In the genomic region with DNA sequence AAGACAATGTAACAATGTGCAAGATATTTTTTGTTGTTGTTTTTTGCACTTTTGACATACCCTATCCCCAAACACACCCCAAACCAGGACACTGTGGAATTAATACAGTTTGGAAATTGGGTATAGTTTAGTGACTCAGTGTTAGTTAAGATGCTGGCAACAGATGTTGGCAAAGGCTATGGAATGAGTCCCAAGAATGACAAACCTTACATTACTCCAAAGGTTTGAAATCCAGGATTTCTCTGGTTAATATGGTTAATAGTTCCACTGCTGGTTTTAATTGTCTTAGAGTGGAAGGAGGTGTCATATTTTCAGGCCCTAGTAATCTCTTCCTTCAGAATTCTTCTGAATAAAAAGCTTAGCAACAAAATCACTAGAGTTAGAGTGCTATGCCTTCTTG, we compare ENCODE assay signal across 8 cellular contexts. TPM values are rescaled to one million over a fixed set of nuclear protein-coding genes. Genes with fewer than 3 reads are reported as not detected.
DNase-seq lines count a peak whose midpoint lies in the region; ATAC-seq, FAIRE-seq and TF ChIP-seq lines count a peak whose summit lies in the region.

No MANE protein-coding gene starts in this region.

- no peaks in the 10 kb centered on the region for H3K9me3 ChIP-seq in A549
- H3K9me3 ChIP-seq in astrocyte (ENCODE audit: insufficient read depth, low read depth, low read length) = no peaks in the 10 kb centered on the region

- H3K36me3 ChIP-seq in astrocyte (ENCODE audit: insufficient read depth, low read length) = no peaks in the 10 kb centered on the region

- H3K27ac ChIP-seq in A549 (peak overlapping the region; percentile 54 to 79; a peak in 4 of 6 replicates), astrocyte (ENCODE audit: low read depth, low read length) (peak overlapping the region; percentile 100)

- POLR2A ChIA-PET in A549 (lab: Yijun Ruan, JAX) = no interaction called here

- no peak for ATAC-seq in A549
- no peak for ATAC-seq in memory B cell (ENCODE audit: low read depth)
- ATAC-seq in GM18907 (IDR thresholded peaks at IDR 0.05; ENCODE audit: unreplicated experiment) = no peak

- FAIRE-seq in A549 (lab: Jason Lieb, UNC) = no peak
- peak; percentile 60 for FAIRE-seq in astrocyte (lab: Jason Lieb, UNC)

- H3K4me3 ChIP-seq in A549 (no peak overlapping the region), HFF-Myc (replicated peaks; ENCODE audit: low read depth, low read length) (peak overlapping the region; percentile 32), astrocyte (ENCODE audit: insufficient read depth, low read depth, low read length) (no peak overlapping the region)

- H3K4me3 Mint-ChIP-seq in astrocyte (ENCODE audit: unreplicated experiment) (peak overlapping the region; percentile 2), memory B cell (peak overlapping the region; percentile 89)

- TF ChIP-seq POLR2A in A549 (IDR thresholded peaks at IDR 0.05; ENCODE audit: low read length) = no peak

- H3K27me3 Mint-ChIP-seq in astrocyte (ENCODE audit: low read depth, unreplicated experiment) (no peaks in the 10 kb centered on the region), memory B cell (no peaks in the 10 kb centered on the region)

- H3K79me2 ChIP-seq in astrocyte (ENCODE audit: insufficient read depth, low read length) = peaks cover 10% of the 10 kb centered on the region

- H3K27me3 ChIP-seq in astrocyte (ENCODE audit: insufficient read depth, low read length) = no peaks in the 10 kb centered on the region

- H3K4me1 Mint-ChIP-seq in astrocyte (ENCODE audit: low read depth, unreplicated experiment) = peaks cover 29% of the 10 kb centered on the region
- peaks cover 22% of the 10 kb centered on the region for H3K4me1 Mint-ChIP-seq in memory B cell

- DNase-seq in A549 (ENCODE audit: low read depth in 1 of 2, low spot score in 1 of 2) = no peak
- no peak for DNase-seq in HFF-Myc (ENCODE audit: extremely low read depth, low read depth)
- peak; percentile 74 for DNase-seq in astrocyte (ENCODE audit: low read depth)
- DNase-seq in memory B cell (ENCODE audit: low spot score in 2 of 2) = no peak
- no peak for DNase-seq in SIG-M5 treated with dmso at 0.1 percent for 504 hours (lab: John Stamatoyannopoulos, UW; ENCODE audit: unreplicated experiment)
- no peak for DNase-seq in NOMO-1 (lab: John Stamatoyannopoulos, UW; ENCODE audit: unreplicated experiment in 2 of 2)
- no peak for DNase-seq in amygdala (lab: John Stamatoyannopoulos, UW)

- no peak overlapping the region for H2AFZ ChIP-seq in astrocyte (ENCODE audit: low read depth, low read length)

- H3K27ac Mint-ChIP-seq in astrocyte (ENCODE audit: unreplicated experiment) (no peak overlapping the region), memory B cell (peak overlapping the region; percentile 100)

- H3K36me3 Mint-ChIP-seq in astrocyte (ENCODE audit: low read depth, unreplicated experiment) = no peaks in the 10 kb centered on the region
- peaks cover 6% of the 10 kb centered on the region for H3K36me3 Mint-ChIP-seq in memory B cell

- H3K9me3 Mint-ChIP-seq in astrocyte (ENCODE audit: unreplicated experiment) (no peaks in the 10 kb centered on the region), memory B cell (no peaks in the 10 kb centered on the region)

- peaks cover 44% of the 10 kb centered on the region for H3K4me1 ChIP-seq in A549
- peaks cover 29% of the 10 kb centered on the region for H3K4me1 ChIP-seq in astrocyte (ENCODE audit: insufficient read depth, low read length)

- TF ChIP-seq CTCF in A549 (IDR thresholded peaks at IDR 0.05) (no peak), HFF-Myc (IDR thresholded peaks at IDR 0.05; ENCODE audit: low read depth, low read length, missing control alignments) (no peak), astrocyte (IDR thresholded peaks at IDR 0.05; ENCODE audit: insufficient read depth, low read depth, low read length) (no peak)

- H3K9ac ChIP-seq in astrocyte (ENCODE audit: low read length) = peak overlapping the region; percentile 6

- CTCF ChIA-PET in A549 (lab: Yijun Ruan, JAX) = interaction anchor here (0.8 kb wide), 1 partner anchor 326 kb away, joined by 3 read pairs; no protein-coding TSS in a partner anchor

- TF ChIP-seq RAD21 in A549 (conservative IDR thresholded peaks at IDR 0.05 in 1 of 2, IDR thresholded peaks at IDR 0.05 in 1 of 2) = no peak

- H4K20me1 ChIP-seq in astrocyte (ENCODE audit: insufficient read depth, low read length) = peaks cover 2% of the 10 kb centered on the region

- TF ChIP-seq EP300 in A549 (IDR thresholded peaks at IDR 0.05) = no peak

- H3K4me2 ChIP-seq in A549 = peak overlapping the region; percentile 61; the same call in 2 of the 3 replicates
- peak overlapping the region; percentile 91 for H3K4me2 ChIP-seq in astrocyte (ENCODE audit: low read length)

TF ChIP-seq in A549, 52 proteins besides CTCF, POLR2A, EP300 and RAD21:
- no peak for TF ChIP-seq FOSB (CRISPR knock-in tag; IDR thresholded peaks at IDR 0.05)
- no peak for TF ChIP-seq MAFK (IDR thresholded peaks at IDR 0.05; ENCODE audit: partially characterized antibody)
- TF ChIP-seq, protein P1, sequence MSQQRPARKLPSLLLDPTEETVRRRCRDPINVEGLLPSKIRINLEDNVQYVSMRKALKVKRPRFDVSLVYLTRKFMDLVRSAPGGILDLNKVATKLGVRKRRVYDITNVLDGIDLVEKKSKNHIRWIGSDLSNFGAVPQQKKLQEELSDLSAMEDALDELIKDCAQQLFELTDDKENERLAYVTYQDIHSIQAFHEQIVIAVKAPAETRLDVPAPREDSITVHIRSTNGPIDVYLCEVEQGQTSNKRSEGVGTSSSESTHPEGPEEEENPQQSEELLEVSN (IDR thresholded peaks at IDR 0.05; ENCODE audit: borderline replicate concordance, low read depth) = no peak
- no peak for TF ChIP-seq CEBPB (IDR thresholded peaks at IDR 0.05)
- TF ChIP-seq ZC3H11A (IDR thresholded peaks at IDR 0.05) = no peak
- no peak for TF ChIP-seq ESRRA (IDR thresholded peaks at IDR 0.05; ENCODE audit: borderline replicate concordance, low read length)
- no peak for TF ChIP-seq JUNB (IDR thresholded peaks at IDR 0.05)
- TF ChIP-seq NPAS2 (CRISPR knock-in tag; IDR thresholded peaks at IDR 0.05; ENCODE audit: borderline replicate concordance) = no peak
- no peak for TF ChIP-seq BHLHE40 (IDR thresholded peaks at IDR 0.05; ENCODE audit: low read depth, low read length)
- TF ChIP-seq HOXB13 (CRISPR knock-in tag; IDR thresholded peaks at IDR 0.05; ENCODE audit: low read depth) = no peak
- no peak for TF ChIP-seq FOSL2 (IDR thresholded peaks at IDR 0.05)
- no peak for TF ChIP-seq FOSL2 (CRISPR knock-in tag; IDR thresholded peaks at IDR 0.05)
- TF ChIP-seq RARB (CRISPR knock-in tag; IDR thresholded peaks at IDR 0.05) = no peak
- TF ChIP-seq FOXS1 (CRISPR knock-in tag; IDR thresholded peaks at IDR 0.05) = no peak
- no peak for TF ChIP-seq SREBF2 (IDR thresholded peaks at IDR 0.05)
- TF ChIP-seq JUN (IDR thresholded peaks at IDR 0.05) = no peak

RNA-seq across cellular contexts. Expression of a gene that starts 0.8 kb away (rescaled TPM):
- polyA plus RNA-seq in A549 (2011; rRNA removed) (6.6 and 6.7 TPM in 2 replicates), A549 (2017; fragmentation: RNase III; extraction: RNeasy Plus Mini Kit Qiagen cat#74134 plus additional on column Dnase treatment) (2.5 to 2.9 TPM (median 2.5 TPM) in 3 replicates)
- polyA plus RNA-seq in A549 (2012; cell fraction: cytosol; rRNA removed) = 1.5 and 2.0 TPM in 2 replicates
- 2.7 and 4.0 TPM in 2 replicates for polyA plus RNA-seq in A549 (2012; cell fraction: nucleus; rRNA removed)
- polyA minus RNA-seq in A549 (2011; rRNA and poly(A)+ RNA removed) = 7.3 and 9.7 TPM in 2 replicates
- total RNA-seq in astrocyte = 3.6 and 3.7 TPM in 2 replicates

RNA-seq across cellular contexts. Expression of a gene that starts 4.0 kb away (rescaled TPM):
- 52.3 and 66.9 TPM in 2 replicates for polyA plus RNA-seq in A549 (2011; rRNA removed)
- 10.7 and 12.2 TPM in 2 replicates for polyA plus RNA-seq in A549 (2012; cell fraction: cytosol; rRNA removed)
- polyA plus RNA-seq in A549 (2012; cell fraction: nucleus; rRNA removed) = 5.8 and 10.0 TPM in 2 replicates
- 45.0 to 48.5 TPM (median 47.7 TPM) in 3 replicates for polyA plus RNA-seq in A549 (2017; fragmentation: RNase III; extraction: RNeasy Plus Mini Kit Qiagen cat#74134 plus additional on column Dnase treatment)
- polyA minus RNA-seq in A549 (2011; rRNA and poly(A)+ RNA removed) = 35.4 and 38.3 TPM in 2 replicates
- 38.1 and 40.1 TPM in 2 replicates for total RNA-seq in astrocyte

RNA-seq across cellular contexts. Expression of a gene that starts 47.6 kb away (rescaled TPM):
- polyA plus RNA-seq in A549 (2011; rRNA removed) = 1.3 and 1.8 TPM in 2 replicates
- polyA plus RNA-seq in A549 (2012; cell fraction: cytosol; rRNA removed) = 0.33 and 0.49 TPM in 2 replicates
- polyA plus RNA-seq in A549 (2012; cell fraction: nucleus; rRNA removed) = 2.1 and 2.8 TPM in 2 replicates
- polyA plus RNA-seq in A549 (2017; fragmentation: RNase III; extraction: RNeasy Plus Mini Kit Qiagen cat#74134 plus additional on column Dnase treatment) = 0.91 to 1.3 TPM (median 1.2 TPM) in 3 replicates
- polyA minus RNA-seq in A549 (2011; rRNA and poly(A)+ RNA removed) = 3.7 and 5.0 TPM in 2 replicates
- total RNA-seq in astrocyte = 1.4 and 1.7 TPM in 2 replicates
